ENCODE assay signal across 20 cellular contexts in the genomic region with DNA sequence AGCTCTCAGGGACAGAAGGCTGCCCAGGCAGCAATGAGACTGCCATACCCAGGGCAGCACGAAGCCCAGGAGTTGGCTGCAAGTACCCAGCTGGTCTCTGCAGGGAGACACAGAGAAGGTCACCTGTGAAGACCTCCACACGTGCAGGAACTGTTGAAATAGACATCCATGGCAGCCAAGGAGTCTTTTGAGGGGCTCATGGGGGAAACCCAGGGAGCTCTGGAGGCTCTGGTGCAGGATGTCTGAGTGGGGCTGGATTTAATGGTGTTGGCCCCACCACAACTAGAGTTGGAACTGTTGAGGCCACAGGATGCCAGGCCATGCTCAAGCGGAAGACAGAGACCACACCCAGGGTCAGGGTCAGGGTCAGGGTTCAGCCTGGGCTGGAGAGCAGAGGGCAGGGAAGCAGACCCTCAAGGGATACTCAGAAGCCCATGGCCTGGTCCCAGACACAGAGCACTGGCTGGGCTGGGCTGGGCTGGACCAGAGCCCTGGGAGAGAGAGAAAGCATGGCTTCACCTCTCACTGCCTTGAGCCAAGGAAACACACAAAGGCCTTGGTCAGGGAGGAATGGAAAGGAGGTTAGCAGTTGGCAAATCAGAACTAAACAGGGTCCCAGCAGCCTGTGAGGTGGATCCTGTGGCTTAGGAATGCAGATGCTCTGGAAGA.
"Had no signal": no experiment of that assay in that cellular context is flagged by ENCODE, and none has a peak within 500 bp of the region (broad histone marks: within the 10 kb centered on the region; RNA-seq: fewer than 3 reads in every experiment).

No MANE protein-coding gene starts in this region.

- H3K4me1 ChIP-seq: tibial nerve, vagina had no signal

- DNase-seq: activated CD4-positive, alpha-beta T cell treated with anti-CD3 and anti-CD28 coated beads, Interleukin-2, amount 10 ng/mL, durations not matched to agents 7 days and 5 days; activated CD4-positive, CD25-positive, alpha-beta regulatory T cell; activated CD8-positive, alpha-beta T cell treated with anti-CD3 and anti-CD28 coated beads, Interleukin-2, amount 10 ng/mL, durations not matched to agents 7 days and 5 days; activated effector memory CD4-positive, alpha-beta T cell treated with Interleukin-2 at 50 U/mL for 16 hours; activated naive CD4-positive, alpha-beta T cell treated with anti-CD3 and anti-CD28 coated beads, Interleukin-2, amount 10 ng/mL, durations not matched to agents 7 days and 5 days; activated naive CD8-positive, alpha-beta T cell treated with anti-CD3 and anti-CD28 coated beads, Interleukin-2, amount 50 U/mL, for 24 hours; activated T-cell treated with anti-CD3 and anti-CD28 coated beads, Interleukin-2, amount 50 U/mL, for 4 hours; foreskin melanocyte; mucosa of descending colon; naive B cell; stimulated activated CD4-positive, alpha-beta T cell treated with anti-CD3 and anti-CD28 coated beads, Interleukin-12 subunit alpha, Interleukin-12 subunit beta, amount 100 ng/mL, for 4 hours; stimulated activated CD4-positive, alpha-beta T cell treated with anti-CD3 and anti-CD28 coated beads, Interleukin-1b, Interleukin-23, amount 100 ng/mL, for 48 hours; stimulated activated CD8-positive, alpha-beta memory T cell treated with anti-CD3 and anti-CD28 coated beads, Interleukin-4, amount 100 ng/mL, for 48 hours; stimulated activated naive CD4-positive, alpha-beta T cell had no signal

- H3K36me3 Mint-ChIP-seq: activated naive CD4-positive, alpha-beta T cell treated with anti-CD3 and anti-CD28 coated beads, Interleukin-2, amount 10 ng/mL, durations not matched to agents 7 days and 5 days had no signal

- H3K4me3 ChIP-seq: dorsolateral prefrontal cortex, mucosa of descending colon, ovary, tibial nerve, vagina had no signal

- H3K27ac Mint-ChIP-seq: activated CD4-positive, alpha-beta T cell treated with anti-CD3 and anti-CD28 coated beads, Interleukin-2, amount 10 ng/mL, durations not matched to agents 7 days and 5 days; activated CD8-positive, alpha-beta T cell treated with anti-CD3 and anti-CD28 coated beads, Interleukin-2, amount 10 ng/mL, durations not matched to agents 7 days and 5 days; activated naive CD4-positive, alpha-beta T cell treated with anti-CD3 and anti-CD28 coated beads, Interleukin-2, amount 10 ng/mL, durations not matched to agents 7 days and 5 days; activated naive CD8-positive, alpha-beta T cell treated with anti-CD3 and anti-CD28 coated beads, Interleukin-2, amount 50 U/mL, for 24 hours; brain had no signal

- H3K27me3 Mint-ChIP-seq: activated CD4-positive, alpha-beta T cell treated with anti-CD3 and anti-CD28 coated beads, Interleukin-2, amount 10 ng/mL, durations not matched to agents 7 days and 5 days; activated naive CD8-positive, alpha-beta T cell treated with anti-CD3 and anti-CD28 coated beads, Interleukin-2, amount 50 U/mL, for 24 hours had no signal

- H3K9me3 ChIP-seq: mucosa of descending colon, ovary, vagina had no signal

- H3K4me3 Mint-ChIP-seq: activated CD4-positive, alpha-beta T cell treated with anti-CD3 and anti-CD28 coated beads, Interleukin-2, amount 10 ng/mL, durations not matched to agents 7 days and 5 days; activated CD8-positive, alpha-beta T cell treated with anti-CD3 and anti-CD28 coated beads, Interleukin-2, amount 10 ng/mL, durations not matched to agents 7 days and 5 days; activated naive CD4-positive, alpha-beta T cell treated with anti-CD3 and anti-CD28 coated beads, Interleukin-2, amount 10 ng/mL, durations not matched to agents 7 days and 5 days; activated naive CD8-positive, alpha-beta T cell treated with anti-CD3 and anti-CD28 coated beads, Interleukin-2, amount 50 U/mL, for 24 hours; activated T-cell treated with anti-CD3 and anti-CD28 coated beads, Interleukin-2, amount 50 U/mL, for 4 hours; brain; naive B cell; neural crest cell had no signal

- H3K4me1 Mint-ChIP-seq: activated CD4-positive, alpha-beta T cell treated with anti-CD3 and anti-CD28 coated beads, Interleukin-2, amount 10 ng/mL, durations not matched to agents 7 days and 5 days; activated naive CD4-positive, alpha-beta T cell treated with anti-CD3 and anti-CD28 coated beads, Interleukin-2, amount 10 ng/mL, durations not matched to agents 7 days and 5 days; activated naive CD8-positive, alpha-beta T cell treated with anti-CD3 and anti-CD28 coated beads, Interleukin-2, amount 50 U/mL, for 24 hours; brain; naive B cell had no signal

- H3K27me3 ChIP-seq: dorsolateral prefrontal cortex, ovary, tibial nerve, vagina had no signal

- H3K27ac ChIP-seq: ovary, tibial nerve, vagina had no signal

- H3K36me3 ChIP-seq: ovary, vagina had no signal

- H3K9me3 Mint-ChIP-seq: activated CD4-positive, alpha-beta T cell treated with anti-CD3 and anti-CD28 coated beads, Interleukin-2, amount 10 ng/mL, durations not matched to agents 7 days and 5 days; activated naive CD4-positive, alpha-beta T cell treated with anti-CD3 and anti-CD28 coated beads, Interleukin-2, amount 10 ng/mL, durations not matched to agents 7 days and 5 days; activated naive CD8-positive, alpha-beta T cell treated with anti-CD3 and anti-CD28 coated beads, Interleukin-2, amount 50 U/mL, for 24 hours; activated T-cell treated with anti-CD3 and anti-CD28 coated beads, Interleukin-2, amount 50 U/mL, for 4 hours; neural crest cell had no signal
